17 cellular contexts compared by ENCODE assay signal in the genomic region with DNA sequence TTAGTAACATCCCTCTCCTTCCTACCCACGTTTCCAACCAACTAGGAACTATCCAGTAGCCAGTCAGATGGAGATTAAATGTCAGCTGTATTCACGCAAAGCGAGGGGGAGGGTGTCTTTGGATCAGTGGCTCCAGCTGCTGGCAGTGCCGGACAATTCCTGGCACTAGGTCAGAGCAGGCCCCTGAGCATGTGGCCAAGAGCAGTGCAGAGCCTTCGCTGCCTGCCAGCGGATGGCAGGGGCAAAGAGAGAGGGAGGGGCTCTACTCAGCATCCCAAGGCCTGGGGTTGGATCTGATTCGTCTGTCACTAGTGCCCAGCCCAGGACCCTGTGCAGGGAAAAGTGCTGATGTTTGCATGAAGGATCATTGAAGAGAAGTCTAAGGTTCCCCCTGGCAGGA. TPM values are rescaled to one million over a fixed set of nuclear protein-coding genes. Genes with fewer than 3 reads are reported as not detected.
A peak's percentile ranks its signal among the peaks of the same experiment; 100 is the strongest.
DNase-seq lines count a peak whose midpoint lies in the region; ATAC-seq and TF ChIP-seq lines count a peak whose summit lies in the region.
"Had no signal": no experiment of that assay in that cellular context is flagged by ENCODE, and none has a peak within 500 bp of the region (broad histone marks: within the 10 kb centered on the region; RNA-seq: fewer than 3 reads in every experiment).

No MANE protein-coding gene starts in this region.

- no peaks in the 10 kb centered on the region for H3K9me3 ChIP-seq in H9 (ENCODE audit: control insufficient read depth, low read depth, low read length)
- H3K9me3 ChIP-seq in SK-N-SH, result no peaks in the 10 kb centered on the region
- H3K9me3 ChIP-seq: BLaER1 treated with 17β-estradiol and CSF1 and Interleukin-3, amounts not matched to agents 10 nM and 100 nM; lower lobe of right lung; Peyer's patch had no signal

- no peaks in the 10 kb centered on the region for H3K36me3 ChIP-seq in SK-N-SH (replicated peaks in 1 of 2; ENCODE audit: control insufficient read depth in 1 of 2, insufficient read depth in 2 of 2, low read length in 1 of 2)
- H3K36me3 ChIP-seq: BLaER1 treated with 17β-estradiol and CSF1 and Interleukin-3, amounts not matched to agents 10 nM and 100 nM; lower lobe of right lung; Peyer's patch had no signal

- no peak overlapping the region for H3K18ac ChIP-seq in H9 (ENCODE audit: insufficient read length, low read depth, low read length)

- H3K4me1 Mint-ChIP-seq in H9 (peaks cover 3 to 20% of the 10 kb centered on the region in 2 experiments; a peak in 2 of 4 replicates), HFFc6 (ENCODE audit: low read depth) (no peaks in the 10 kb centered on the region)
- H3K4me1 Mint-ChIP-seq: nephron had no signal

- no peaks in the 10 kb centered on the region for H3K79me1 ChIP-seq in H9 (ENCODE audit: insufficient read depth, low read depth, low read length, poor library complexity, severe bottlenecking)

- no peak overlapping the region for H3K9ac ChIP-seq in H9 (ENCODE audit: extremely low read depth, insufficient read length, low read length)
- H3K9ac ChIP-seq in SK-N-SH, result no peak overlapping the region
- H3K9ac ChIP-seq: BLaER1 treated with 17β-estradiol and CSF1 and Interleukin-3, amounts not matched to agents 10 nM and 100 nM; KMS-11 had no signal

- H3K4ac ChIP-seq in H9 (ENCODE audit: low read depth, low read length), result no peak overlapping the region

- no peaks in the 10 kb centered on the region for H3K23me2 ChIP-seq in H9 (ENCODE audit: insufficient read length, low read depth, low read length, poor library complexity, severe bottlenecking)

- POLR2A ChIA-PET in SK-N-SH (lab: Yijun Ruan, JAX), result interaction anchor here (1.3 kb wide), 1 partner anchor 30 kb away, joined by 3 read pairs; no protein-coding TSS in a partner anchor

- no peak overlapping the region for H2BK120ac ChIP-seq in H9 (ENCODE audit: low read depth, low read length, poor library complexity, severe bottlenecking)

- H4K20me1 ChIP-seq in H9 (ENCODE audit: control insufficient read depth, insufficient read depth, insufficient read length) (no peaks in the 10 kb centered on the region), SK-N-SH (ENCODE audit: insufficient read depth) (no peaks in the 10 kb centered on the region)

- H3K9me3 Mint-ChIP-seq in H9 (no peaks in the 10 kb centered on the region), HFFc6 (no peaks in the 10 kb centered on the region)
- H3K9me3 Mint-ChIP-seq: nephron had no signal

- H2BK12ac ChIP-seq in H9 (ENCODE audit: insufficient read length, low read depth, low read length), result no peak overlapping the region

- no peak overlapping the region for H4K5ac ChIP-seq in H9 (ENCODE audit: insufficient read length, low read depth, low read length)

- H3K4me3 Mint-ChIP-seq in H9 (no peak overlapping the region), HFFc6 (no peak overlapping the region)
- H3K4me3 Mint-ChIP-seq: nephron had no signal

- H3K23ac ChIP-seq in H9 (ENCODE audit: insufficient read length, low read depth, low read length), result no peak overlapping the region

- H3F3A ChIP-seq in SK-N-SH (replicated peaks; ENCODE audit: insufficient read depth), result no peaks in the 10 kb centered on the region

- CTCF ChIA-PET in SK-N-SH (lab: Yijun Ruan, JAX), result interaction anchor here (0.6 to 4.1 kb wide), 12 partner anchors 14 to 230 kb away, joined by 3 to 30 read pairs (median 4); a partner anchor contains a TSS

- intact Hi-C loops in sciatic nerve (cut with DNase I), result no loop called here

- H3K9me2 ChIP-seq in SK-N-SH, result no peaks in the 10 kb centered on the region

- no peaks in the 10 kb centered on the region for H3K27me3 ChIP-seq in H9 (ENCODE audit: insufficient read depth, low read length)
- no peaks in the 10 kb centered on the region for H3K27me3 ChIP-seq in SK-N-SH (ENCODE audit: insufficient read depth)
- H3K27me3 ChIP-seq: BLaER1 treated with 17β-estradiol and CSF1 and Interleukin-3, amounts not matched to agents 10 nM and 100 nM; Peyer's patch had no signal

- H3K4me2 ChIP-seq in H9 (ENCODE audit: insufficient read depth, insufficient read length, low read length), result no peak overlapping the region
- no peak overlapping the region for H3K4me2 ChIP-seq in SK-N-SH
- H3K4me2 ChIP-seq: KMS-11 had no signal

- H3K79me2 ChIP-seq in H9 (ENCODE audit: insufficient read depth, low read length) (no peaks in the 10 kb centered on the region), SK-N-SH (ENCODE audit: insufficient read depth) (no peaks in the 10 kb centered on the region)

- H3K27ac ChIP-seq in H9 (ENCODE audit: insufficient read length, low read depth, low read length) (no peak overlapping the region), SK-N-SH (ENCODE audit: low read depth in 2 of 2, low read length in 1 of 2) (peak overlapping the region in 1 of 2 experiments; percentile 48; a peak in 1 of 4 replicates)
- H3K27ac ChIP-seq: BLaER1 treated with 17β-estradiol and CSF1 and Interleukin-3, amounts not matched to agents 10 nM and 100 nM; KMS-11; lower lobe of right lung; Peyer's patch had no signal

- peaks cover 2% of the 10 kb centered on the region; the same call in 1 of the 2 replicates for H3K27me3 Mint-ChIP-seq in H9 (ENCODE audit: low read depth)
- peaks cover 4% of the 10 kb centered on the region; the same call in 1 of the 2 replicates for H3K27me3 Mint-ChIP-seq in HFFc6 (ENCODE audit: insufficient read depth)

- peak; percentile 18 for DNase-seq in H9
- peak; percentile 87 for DNase-seq in SK-N-SH
- peak; percentile 61 to 80 for DNase-seq in hippocampal formation (lab: John Stamatoyannopoulos, UW)
- peak; percentile 26 for DNase-seq in sciatic nerve (ENCODE audit: low spot score)
- no peak for DNase-seq in HFFc6
- DNase-seq: lower lobe of right lung; NCI-H1694; small intestine; stimulated activated naive CD4-positive, alpha-beta T cell; T-helper 1 cell had no signal

- H2BK5ac ChIP-seq in H9 (ENCODE audit: insufficient read length, low read length), result no peak overlapping the region

- H3K4me3 ChIP-seq in SK-N-SH (ENCODE audit: low read depth in 2 of 2, low read length in 1 of 2), result no peak overlapping the region
- H3K4me3 ChIP-seq: BLaER1 treated with 17β-estradiol and CSF1 and Interleukin-3, amounts not matched to agents 10 nM and 100 nM; lower lobe of right lung; Peyer's patch had no signal

- H2BK20ac ChIP-seq in H9 (ENCODE audit: low read depth, low read length, poor library complexity, severe bottlenecking), result no peak overlapping the region

- H3T11ph ChIP-seq in H9 (ENCODE audit: low read length), result no peak overlapping the region

- no CpG with 5 or more reads among the region's 7 CpGs for WGBS in H9 (ENCODE audit: extremely low coverage, insufficient read length, low lambda C conversion rate)
- 20% methylated on average over 6 of the region's 7 CpGs for WGBS in SK-N-SH (ENCODE audit: low lambda C conversion rate)

- TF ChIP-seq CTCF in H9 (conservative IDR thresholded peaks at IDR 0.05) (no peak), SK-N-SH (IDR thresholded peaks at IDR 0.05) (no peak), HFFc6 (IDR thresholded peaks at IDR 0.05) (no peak)

- H3K36me3 Mint-ChIP-seq in H9 (ENCODE audit: insufficient read depth in 1 of 3, low read depth in 3 of 3) (no peaks in the 10 kb centered on the region), HFFc6 (ENCODE audit: low read depth) (no peaks in the 10 kb centered on the region)

- TF ChIP-seq EP300 in SK-N-SH (IDR thresholded peaks at IDR 0.05; ENCODE audit: borderline replicate concordance in 1 of 2, low read depth in 1 of 2, low read length in 1 of 2), result peak in 1 of 2 experiments; percentile 34; a peak in 1 of 4 replicates

- H4K91ac ChIP-seq in H9 (ENCODE audit: insufficient read length, low read depth, low read length), result no peak overlapping the region

- H4K8ac ChIP-seq in H9 (replicated peaks; ENCODE audit: insufficient read length, low read depth, low read length), result no peak overlapping the region

- H2AK5ac ChIP-seq in H9 (ENCODE audit: insufficient read length, low read length), result no peak overlapping the region

- H3K56ac ChIP-seq in H9 (ENCODE audit: insufficient read length, low read depth, low read length), result no peak overlapping the region

- H2AFZ ChIP-seq in H9 (ENCODE audit: low read length) (no peak overlapping the region), SK-N-SH (ENCODE audit: low read depth) (no peak overlapping the region)

- H3K4me1 ChIP-seq in H9 (ENCODE audit: insufficient read depth, low read length) (no peaks in the 10 kb centered on the region), SK-N-SH (ENCODE audit: control insufficient read depth in 1 of 2, insufficient read depth in 2 of 2, low read depth in 1 of 2, low read length in 1 of 2) (peaks cover 0 to 33% of the 10 kb centered on the region in 2 experiments; a peak in 2 of 4 replicates)
- H3K4me1 ChIP-seq: lower lobe of right lung, Peyer's patch had no signal

- H2BK15ac ChIP-seq in H9 (ENCODE audit: low read depth, low read length), result no peak overlapping the region

- TF ChIP-seq RAD21 in SK-N-SH (IDR thresholded peaks at IDR 0.05; ENCODE audit: low read length), result peak; percentile 65

- H3K27ac Mint-ChIP-seq in H9 (no peak overlapping the region; a peak in 1 of 7 replicates), HFFc6 (no peak overlapping the region)
- H3K27ac Mint-ChIP-seq: nephron had no signal

- no peak overlapping the region for H3K14ac ChIP-seq in H9 (ENCODE audit: insufficient read depth, low read length)

- no peak for ATAC-seq in sciatic nerve
- ATAC-seq in HG03439 (IDR thresholded peaks at IDR 0.05; ENCODE audit: unreplicated experiment), result no peak
- no peak for ATAC-seq in GM18511 (IDR thresholded peaks at IDR 0.05; ENCODE audit: unreplicated experiment)
- ATAC-seq: esophagus mucosa, lower lobe of right lung had no signal

TF ChIP-seq in SK-N-SH, 30 proteins besides CTCF, POLR2A, EP300 and RAD21 (continues in another document):
- TF ChIP-seq SMC3 (IDR thresholded peaks at IDR 0.05; ENCODE audit: low read depth, low read length), result peak; percentile 39; the same call in 1 of the 2 replicates
- TF ChIP-seq RFX5 (IDR thresholded peaks at IDR 0.05; ENCODE audit: low read length), result no peak
- TF ChIP-seq MEF2A (IDR thresholded peaks at IDR 0.05; ENCODE audit: borderline replicate concordance, low read depth), result no peak
- TF ChIP-seq MXI1 (IDR thresholded peaks at IDR 0.05; ENCODE audit: low read depth, low read length), result peak; percentile 85
- peak; percentile 32 for TF ChIP-seq CHD2 (IDR thresholded peaks at IDR 0.05; ENCODE audit: low read length, partially characterized antibody)
- no peak for TF ChIP-seq TCF12 (IDR thresholded peaks at IDR 0.05)

RNA-seq across cellular contexts. Expression of a gene that starts 28.7 kb away (rescaled TPM):
- total RNA-seq in H9 (2021), result 1.3 and 1.5 TPM in 2 replicates
- polyA plus RNA-seq in SK-N-SH (2012; rRNA removed), result 0.54 and 1.0 TPM in 2 replicates
- 0.98 and 1.7 TPM in 2 replicates for polyA plus RNA-seq in SK-N-SH (2012; cell fraction: cytosol; rRNA removed)
- 0.17 and 0.63 TPM in 2 replicates for polyA plus RNA-seq in SK-N-SH (2012; cell fraction: nucleus; rRNA removed)
- total RNA-seq in sciatic nerve, result 0.76 TPM
- not detected for total RNA-seq in HFFc6 (2021; fragmentation: NEBNext Ultra II Directional; extraction: Animal tissue kit (Norgen Biotek cat#: 25700))
- total RNA-seq: esophagus mucosa had no signal

RNA-seq across cellular contexts. Expression of a gene that starts 40.6 kb away (rescaled TPM):
- total RNA-seq in H9 (2021) (17.5 and 18.9 TPM in 2 replicates), sciatic nerve (39.2 TPM)
- polyA plus RNA-seq in SK-N-SH (2012; rRNA removed), result 15.8 and 18.7 TPM in 2 replicates
- polyA plus RNA-seq in SK-N-SH (2012; cell fraction: cytosol; rRNA removed), result 6.5 and 10.4 TPM in 2 replicates
- 24.9 and 27.7 TPM in 2 replicates for polyA plus RNA-seq in SK-N-SH (2012; cell fraction: nucleus; rRNA removed)
- 10 to 100 TPM; 47.3 to 72.1 (median 56.0) TPM for total RNA-seq in HFFc6 (2021; fragmentation: NEBNext Ultra II Directional; extraction: Animal tissue kit (Norgen Biotek cat#: 25700))
